ENCODE assay signal across 21 cellular contexts in the genomic region with DNA sequence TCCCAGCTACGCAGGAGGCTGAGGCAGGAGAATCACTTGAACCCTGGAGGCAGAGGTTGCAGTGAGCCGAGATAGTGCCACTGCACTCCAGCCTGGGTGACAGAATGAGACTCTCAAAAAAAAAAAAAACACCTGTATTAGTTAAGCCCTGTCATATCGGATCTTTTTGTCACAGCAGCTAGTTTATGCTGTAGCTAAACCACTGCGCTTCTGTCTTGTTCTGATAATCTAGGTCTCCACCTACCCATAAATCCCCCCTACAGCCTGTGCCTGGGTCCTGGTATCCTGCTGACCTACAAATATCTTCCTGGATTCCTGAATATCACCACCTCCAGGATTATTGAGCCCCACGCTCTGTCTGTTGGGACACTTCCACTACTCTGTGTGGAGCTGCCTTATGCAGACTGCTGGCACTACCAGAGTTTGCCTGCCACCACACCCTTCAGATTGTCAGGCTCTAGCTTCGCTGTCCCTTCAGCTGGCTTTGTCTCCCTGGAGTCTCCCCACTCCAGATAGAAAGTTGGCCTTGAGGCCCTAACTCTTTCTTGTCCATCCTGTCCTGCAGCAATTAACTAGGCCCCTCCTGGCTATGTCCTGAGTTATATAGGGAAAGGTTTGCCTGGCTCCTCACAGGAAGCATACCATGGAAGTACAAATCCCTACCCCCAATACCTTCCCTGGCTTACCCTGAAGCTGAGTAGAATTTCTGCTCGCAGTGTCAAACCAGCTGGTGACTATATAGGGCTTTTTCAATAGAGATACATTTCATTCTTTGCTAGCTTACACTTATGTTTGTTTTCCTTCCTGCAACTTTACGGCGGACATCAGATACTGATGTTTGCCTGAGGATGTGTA.
DNase-seq lines count a peak whose midpoint lies in the region; ATAC-seq, FAIRE-seq and TF ChIP-seq lines count a peak whose summit lies in the region.
"Had no signal": no experiment of that assay in that cellular context is flagged by ENCODE, and none has a peak within 500 bp of the region (broad histone marks: within the 10 kb centered on the region; RNA-seq: fewer than 3 reads in every experiment).

No MANE protein-coding gene starts in this region.

- no peak overlapping the region for H2BK15ac ChIP-seq in mesenchymal stem cell (ENCODE audit: low read depth, poor library complexity, severe bottlenecking)

- H3K4me3 ChIP-seq in HEK293 (ENCODE audit: low read depth, low read length) (no peak overlapping the region), PC-9 (peak overlapping the region; percentile 22; the same call in 1 of the 2 replicates), mesenchymal stem cell (ENCODE audit: insufficient read depth in 1 of 2, low read depth in 1 of 2, low read length in 2 of 2) (no peak overlapping the region)
- H3K4me3 ChIP-seq: SJSA1 had no signal

- no peaks in the 10 kb centered on the region for H3K9me2 ChIP-seq in PC-9 (ENCODE audit: insufficient read depth)

- H3K9ac ChIP-seq in mesenchymal stem cell (ENCODE audit: low read length): no peak overlapping the region

- H3K4ac ChIP-seq in mesenchymal stem cell (ENCODE audit: low read depth in 1 of 2, low read length in 2 of 2): no peak overlapping the region

- H3K79me1 ChIP-seq in mesenchymal stem cell (replicated peaks; ENCODE audit: low read length, poor library complexity, severe bottlenecking): no peaks in the 10 kb centered on the region

- intact Hi-C loops in PC-9 (cut with micrococcal nuclease; ENCODE audit: unreplicated experiment): no loop called here

- H3K4me1 Mint-ChIP-seq in progenitor cell of endocrine pancreas (ENCODE audit: low read depth): peaks cover 11% of the 10 kb centered on the region

- H3K27ac ChIP-seq in HEK293 (ENCODE audit: extremely low read depth, low read depth, low read length) (no peak overlapping the region), PC-9 (peak overlapping the region; percentile 56), mesenchymal stem cell (ENCODE audit: low read length, poor library complexity, severe bottlenecking) (no peak overlapping the region)
- H3K27ac ChIP-seq: C4-2B, SJSA1 had no signal

- H4K20me1 ChIP-seq in PC-9 (ENCODE audit: insufficient read depth): no peaks in the 10 kb centered on the region

- H3K4me1 ChIP-seq in HEK293 (ENCODE audit: control insufficient read depth, insufficient read depth, low read length) (0 out of 2 replicates have a peak, but pooled peaks cover 4% of the 10 kb centered on the region), PC-9 (replicated peaks; ENCODE audit: insufficient read depth) (peaks cover 91% of the 10 kb centered on the region), mesenchymal stem cell (ENCODE audit: control insufficient read depth, insufficient read depth, low read depth, low read length) (no peaks in the 10 kb centered on the region)

- peak overlapping the region; percentile 12 for H3K27ac Mint-ChIP-seq in progenitor cell of endocrine pancreas
- H3K27ac Mint-ChIP-seq: IgD-negative memory B cell had no signal

- H4K91ac ChIP-seq in mesenchymal stem cell (ENCODE audit: low read length): no peak overlapping the region

- BruUV-seq in PC-9 (replicated peaks; lab: Mats Ljungman, UMichigan): no TSS peak

- no peaks in the 10 kb centered on the region for H3K9me3 Mint-ChIP-seq in progenitor cell of endocrine pancreas (ENCODE audit: low read depth)

- H3K36me3 Mint-ChIP-seq in progenitor cell of endocrine pancreas (ENCODE audit: insufficient read depth): no peaks in the 10 kb centered on the region
- H3K36me3 Mint-ChIP-seq: IgD-negative memory B cell had no signal

- H2BK120ac ChIP-seq in mesenchymal stem cell (ENCODE audit: low read depth, low read length): no peak overlapping the region

- H3K27me3 ChIP-seq in PC-9 (ENCODE audit: insufficient read depth, low read depth) (no peaks in the 10 kb centered on the region), mesenchymal stem cell (ENCODE audit: control insufficient read depth in 1 of 2, insufficient read depth in 1 of 2, low read length in 2 of 2) (no peaks in the 10 kb centered on the region)
- H3K27me3 ChIP-seq: SJSA1 had no signal

- H3K14ac ChIP-seq in mesenchymal stem cell (ENCODE audit: low read length in 2 of 2): no peak overlapping the region

- H3K4me3 Mint-ChIP-seq in progenitor cell of endocrine pancreas (ENCODE audit: low read depth): no peak overlapping the region
- H3K4me3 Mint-ChIP-seq: IgD-negative memory B cell had no signal

- CTCF ChIA-PET in HEK293 (lab: Yijun Ruan, JAX) (interaction anchor here (0.5 to 0.7 kb wide), 2 partner anchors 144 to 196 kb away, joined by 3 read pairs; no protein-coding TSS in a partner anchor), PC-9 (lab: Charles Lee) (interaction anchor here (0.5 to 0.6 kb wide), 2 partner anchors 46 to 77 kb away, joined by 3 to 6 read pairs; no protein-coding TSS in a partner anchor)

- H3K23ac ChIP-seq in mesenchymal stem cell (ENCODE audit: low read length in 2 of 2): no peak overlapping the region

- H4K8ac ChIP-seq in mesenchymal stem cell (ENCODE audit: low read length): peak overlapping the region; percentile 56

- H3F3A ChIP-seq in PC-9 (ENCODE audit: insufficient read depth, low read depth): peaks cover 41% of the 10 kb centered on the region

- H2AFZ ChIP-seq in PC-9: peak overlapping the region; percentile 50; the same call in 1 of the 2 replicates
- H2AFZ ChIP-seq in mesenchymal stem cell (ENCODE audit: low read depth, low read length): no peak overlapping the region

- H2BK12ac ChIP-seq in mesenchymal stem cell (ENCODE audit: low read length in 2 of 2): no peak overlapping the region

- no peak for TF ChIP-seq CTCF in HEK293 (tag by site-specific recombination; IDR thresholded peaks at IDR 0.05)
- TF ChIP-seq CTCF in PC-9 (conservative IDR thresholded peaks at IDR 0.05): no peak
- no peak for TF ChIP-seq CTCF in progenitor cell of endocrine pancreas (IDR thresholded peaks at IDR 0.05; ENCODE audit: unreplicated experiment)
- TF ChIP-seq CTCF in D721Med (IDR thresholded peaks at IDR 0.05; ENCODE audit: insufficient read depth, missing control alignments): no peak

- 93% methylated on average over 9 of the region's 9 CpGs for WGBS in mesenchymal stem cell

- no peak overlapping the region for H2BK5ac ChIP-seq in mesenchymal stem cell (ENCODE audit: low read depth, low read length, poor library complexity, severe bottlenecking)

- no peaks in the 10 kb centered on the region for H3K79me2 ChIP-seq in PC-9 (ENCODE audit: low read depth)

- ATAC-seq in HG02759 (IDR thresholded peaks at IDR 0.05; ENCODE audit: unreplicated experiment) (no peak), HG03378 (IDR thresholded peaks at IDR 0.05; ENCODE audit: unreplicated experiment) (no peak)

- FAIRE-seq in D721Med (lab: Jason Lieb, UNC): no peak
- FAIRE-seq: G401.6, H1 had no signal

- H3K4me2 ChIP-seq in PC-9 (peak overlapping the region; percentile 72), mesenchymal stem cell (ENCODE audit: low read length, poor library complexity, severe bottlenecking) (no peak overlapping the region)

- H3K18ac ChIP-seq in mesenchymal stem cell (ENCODE audit: low read depth in 1 of 2, low read length in 2 of 2): no peak overlapping the region

- POLR2A ChIA-PET in HEK293 (lab: Yijun Ruan, JAX) (interaction anchor here (0.6 to 3.7 kb wide), 2 partner anchors 20 to 39 kb away, joined by 4 to 18 read pairs; no protein-coding TSS in a partner anchor), PC-9 (lab: Charles Lee; ENCODE audit: unreplicated experiment) (interaction anchor here (0.7 to 1.3 kb wide), 2 partner anchors 37 to 39 kb away, joined by 4 to 10 read pairs; no protein-coding TSS in a partner anchor)

- H3K36me3 ChIP-seq in HEK293 (ENCODE audit: control insufficient read depth in 2 of 2, insufficient read depth in 1 of 2, low read length in 2 of 2): no peaks in the 10 kb centered on the region
- no peaks in the 10 kb centered on the region for H3K36me3 ChIP-seq in PC-9 (ENCODE audit: low read depth)
- H3K36me3 ChIP-seq in mesenchymal stem cell (ENCODE audit: control insufficient read depth in 1 of 2, insufficient read depth in 2 of 2, low read depth in 1 of 2, low read length in 2 of 2): no peaks in the 10 kb centered on the region
- H3K36me3 ChIP-seq: SJSA1 had no signal

- peaks cover 2% of the 10 kb centered on the region for H3K27me3 Mint-ChIP-seq in progenitor cell of endocrine pancreas
- H3K27me3 Mint-ChIP-seq: IgD-negative memory B cell had no signal

- peak in 1 of 2 experiments; percentile 78 for DNase-seq in PC-9
- no peak for DNase-seq in mesenchymal stem cell
- no peak for DNase-seq in progenitor cell of endocrine pancreas (ENCODE audit: low spot score, unreplicated experiment)
- no peak for DNase-seq in NCI-H2107 (lab: John Stamatoyannopoulos, UW)
- DNase-seq in D721Med (ENCODE audit: insufficient read length, low spot score): no peak
- DNase-seq: ACHN, DMS79 treated with DMSO at 0.1 percent for 48 hours, Kasumi-1, MM.1S, NCI-H1092, NCI-H1436 treated with DMSO at 0.1 percent for 48 hours, NCI-H510A treated with DMSO at 0.1 percent for 48 hours, NCI-H774 had no signal

- H3K9me3 ChIP-seq in HEK293 (ENCODE audit: control insufficient read depth, insufficient read depth, low read depth, low read length) (no peaks in the 10 kb centered on the region), PC-9 (ENCODE audit: insufficient read depth, low read depth) (no peaks in the 10 kb centered on the region), mesenchymal stem cell (ENCODE audit: control insufficient read depth, low read length) (no peaks in the 10 kb centered on the region)
- H3K9me3 ChIP-seq: SJSA1 had no signal

- H2AK5ac ChIP-seq in mesenchymal stem cell (ENCODE audit: low read length, severe bottlenecking): no peak overlapping the region

TF ChIP-seq in HEK293, 187 proteins besides CTCF, POLR2A, EP300 and RAD21:
- TF ChIP-seq, protein P1, sequence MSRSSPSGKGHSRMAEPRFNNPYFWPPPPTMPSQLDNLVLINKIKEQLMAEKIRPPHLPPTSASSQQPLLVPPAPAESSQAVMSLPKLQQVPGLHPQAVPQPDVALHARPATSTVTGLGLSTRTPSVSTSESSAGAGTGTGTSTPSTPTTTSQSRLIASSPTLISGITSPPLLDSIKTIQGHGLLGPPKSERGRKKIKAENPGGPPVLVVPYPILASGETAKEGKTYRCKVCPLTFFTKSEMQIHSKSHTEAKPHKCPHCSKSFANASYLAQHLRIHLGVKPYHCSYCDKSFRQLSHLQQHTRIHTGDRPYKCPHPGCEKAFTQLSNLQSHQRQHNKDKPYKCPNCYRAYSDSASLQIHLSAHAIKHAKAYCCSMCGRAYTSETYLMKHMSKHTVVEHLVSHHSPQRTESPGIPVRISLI (tag by site-specific recombination; IDR thresholded peaks at IDR 0.05): no peak
- 0 out of 2 replicates have a peak, but pooled peaks have one; percentile 9 for TF ChIP-seq ZNF585B (tag by site-specific recombination; IDR thresholded peaks at IDR 0.05)
TF ChIP-seq in HEK293: peak in this region for 1.
